Comparison of ENCODE assay signal across 8 cellular contexts in genomic region chr1:96721053-96721381, GRCh38. TPM values are rescaled to one million over a fixed set of nuclear protein-coding genes. Genes with fewer than 3 reads are reported as not detected.
DNase-seq lines count a peak whose midpoint lies in the region; ATAC-seq and TF ChIP-seq lines count a peak whose summit lies in the region.

No MANE protein-coding gene starts in this region.

- peak; percentile 3 for ATAC-seq in DND-41 (ENCODE audit: insufficient read depth, low read depth)
- ATAC-seq in GM21723 (IDR thresholded peaks at IDR 0.05; ENCODE audit: unreplicated experiment), result peak; percentile 10
- no peak for ATAC-seq in effector memory CD8-positive, alpha-beta T cell (replicated peaks)

- H3K9me3 Mint-ChIP-seq in effector memory CD8-positive, alpha-beta T cell, result no peaks in the 10 kb centered on the region
- no peaks in the 10 kb centered on the region for H3K9me3 Mint-ChIP-seq in osteocyte (ENCODE audit: unreplicated experiment)

- DNase-seq in DND-41 (no peak), NAMALWA (ENCODE audit: low spot score) (peak; percentile 58), osteocyte (ENCODE audit: extremely low spot score, unreplicated experiment) (no peak), DMS79 treated with DMSO at 0.1 percent for 48 hours (lab: John Stamatoyannopoulos, UW) (no peak), dedifferentiated amniotic fluid mesenchymal stem cell (ENCODE audit: extremely low spot score) (no peak), AG08396 (ENCODE audit: low spot score) (no peak)
- no peak for DNase-seq in effector memory CD8-positive, alpha-beta T cell

- peaks cover 32% of the 10 kb centered on the region for H3K36me3 ChIP-seq in DND-41 (ENCODE audit: insufficient read depth, low read length)

- H3K27me3 Mint-ChIP-seq in effector memory CD8-positive, alpha-beta T cell, result peaks cover 0 to 2% of the 10 kb centered on the region in 2 donors
- H3K27me3 Mint-ChIP-seq in osteocyte (ENCODE audit: unreplicated experiment), result no peaks in the 10 kb centered on the region

- peaks cover 47% of the 10 kb centered on the region for H3K79me2 ChIP-seq in DND-41 (ENCODE audit: insufficient read depth, low read length)

- H2AFZ ChIP-seq in DND-41 (ENCODE audit: low read depth, low read length), result peak overlapping the region; percentile 99

- peak overlapping the region; percentile 88 for H3K27ac ChIP-seq in DND-41 (ENCODE audit: low read length)

- peaks cover 19% of the 10 kb centered on the region; the same call in 1 of the 2 replicates for H4K20me1 ChIP-seq in DND-41 (ENCODE audit: insufficient read depth, low read length)

- peak overlapping the region; percentile 89 for H3K9ac ChIP-seq in DND-41 (ENCODE audit: low read depth, low read length)

- peak overlapping the region; percentile 93 for H3K27ac Mint-ChIP-seq in effector memory CD8-positive, alpha-beta T cell
- H3K27ac Mint-ChIP-seq in osteocyte (ENCODE audit: unreplicated experiment), result peak overlapping the region; percentile 93

- peaks cover 17% of the 10 kb centered on the region for H3K36me3 Mint-ChIP-seq in effector memory CD8-positive, alpha-beta T cell (ENCODE audit: insufficient read depth)
- H3K36me3 Mint-ChIP-seq in osteocyte (ENCODE audit: unreplicated experiment), result peaks cover 13% of the 10 kb centered on the region

- H3K4me3 Mint-ChIP-seq in effector memory CD8-positive, alpha-beta T cell, result peak overlapping the region; percentile 82 to 96
- H3K4me3 Mint-ChIP-seq in osteocyte (ENCODE audit: unreplicated experiment), result peak overlapping the region; percentile 94

- no peaks in the 10 kb centered on the region for H3K9me3 ChIP-seq in DND-41 (ENCODE audit: insufficient read depth, low read length, severe bottlenecking)

- TF ChIP-seq CTCF in DND-41 (IDR thresholded peaks at IDR 0.05; ENCODE audit: borderline replicate concordance, extremely low read depth, low read length, poor library complexity, severe bottlenecking) (no peak), osteocyte (IDR thresholded peaks at IDR 0.05) (no peak)

- H3K4me3 ChIP-seq in DND-41 (ENCODE audit: low read depth in 1 of 2, low read length in 2 of 2), result peak overlapping the region; percentile 52 to 84; a peak in 3 of 4 replicates

- peak overlapping the region; percentile 90 for H3K4me2 ChIP-seq in DND-41 (ENCODE audit: insufficient read depth, low read length)

- H3K27me3 ChIP-seq in DND-41 (ENCODE audit: insufficient read depth, low read length, poor library complexity), result no peaks in the 10 kb centered on the region

- H3K4me1 Mint-ChIP-seq in effector memory CD8-positive, alpha-beta T cell (ENCODE audit: low read depth in 2 of 2), result peaks cover 17 to 25% of the 10 kb centered on the region in 2 donors
- peaks cover 29% of the 10 kb centered on the region for H3K4me1 Mint-ChIP-seq in osteocyte (ENCODE audit: unreplicated experiment)

- H3K4me1 ChIP-seq in DND-41 (ENCODE audit: insufficient read depth, low read length), result peaks cover 38% of the 10 kb centered on the region

RNA-seq across cellular contexts. Expression of gene PTBP2, which starts 0.6 kb away (rescaled TPM):
- 23.7 and 26.1 TPM in 2 replicates for total RNA-seq in osteocyte
